13 cellular contexts compared by ENCODE assay signal in the genomic region with DNA sequence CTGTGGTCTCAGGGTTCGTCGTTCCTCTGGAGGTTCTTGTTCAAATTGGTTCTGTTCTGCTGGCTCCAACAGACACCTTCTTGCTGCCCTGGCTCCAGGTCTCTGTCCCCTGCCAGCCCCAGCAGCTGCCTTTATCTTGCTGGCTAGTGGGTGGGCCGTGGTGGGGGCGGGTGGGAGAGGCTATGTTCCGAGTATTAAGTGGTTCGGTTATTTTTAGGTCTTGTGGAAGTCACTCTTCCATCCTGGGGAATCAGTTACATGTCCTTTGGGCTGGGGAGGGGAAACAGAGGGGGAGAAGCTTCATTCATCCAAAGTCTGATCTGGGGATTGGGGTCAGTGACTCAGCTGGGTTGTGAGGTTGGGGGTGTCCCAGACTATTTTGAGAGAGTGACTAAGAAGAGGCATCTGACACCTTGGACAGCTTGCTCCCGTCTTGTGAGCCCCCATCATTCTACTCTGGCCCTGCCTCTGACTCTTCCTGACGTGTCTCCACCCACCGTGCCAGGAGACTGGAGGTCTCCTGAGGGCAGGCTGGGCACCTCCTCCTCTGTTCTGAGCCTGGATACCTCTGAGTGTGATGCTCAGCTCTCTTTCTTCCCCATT. TPM values are rescaled to one million over a fixed set of nuclear protein-coding genes. Genes with fewer than 3 reads are reported as not detected.
DNase-seq lines count a peak whose midpoint lies in the region; ATAC-seq and TF ChIP-seq lines count a peak whose summit lies in the region.
"Had no signal": no experiment of that assay in that cellular context is flagged by ENCODE, and none has a peak within 500 bp of the region (broad histone marks: within the 10 kb centered on the region; RNA-seq: fewer than 3 reads in every experiment).

A gene with protein sequence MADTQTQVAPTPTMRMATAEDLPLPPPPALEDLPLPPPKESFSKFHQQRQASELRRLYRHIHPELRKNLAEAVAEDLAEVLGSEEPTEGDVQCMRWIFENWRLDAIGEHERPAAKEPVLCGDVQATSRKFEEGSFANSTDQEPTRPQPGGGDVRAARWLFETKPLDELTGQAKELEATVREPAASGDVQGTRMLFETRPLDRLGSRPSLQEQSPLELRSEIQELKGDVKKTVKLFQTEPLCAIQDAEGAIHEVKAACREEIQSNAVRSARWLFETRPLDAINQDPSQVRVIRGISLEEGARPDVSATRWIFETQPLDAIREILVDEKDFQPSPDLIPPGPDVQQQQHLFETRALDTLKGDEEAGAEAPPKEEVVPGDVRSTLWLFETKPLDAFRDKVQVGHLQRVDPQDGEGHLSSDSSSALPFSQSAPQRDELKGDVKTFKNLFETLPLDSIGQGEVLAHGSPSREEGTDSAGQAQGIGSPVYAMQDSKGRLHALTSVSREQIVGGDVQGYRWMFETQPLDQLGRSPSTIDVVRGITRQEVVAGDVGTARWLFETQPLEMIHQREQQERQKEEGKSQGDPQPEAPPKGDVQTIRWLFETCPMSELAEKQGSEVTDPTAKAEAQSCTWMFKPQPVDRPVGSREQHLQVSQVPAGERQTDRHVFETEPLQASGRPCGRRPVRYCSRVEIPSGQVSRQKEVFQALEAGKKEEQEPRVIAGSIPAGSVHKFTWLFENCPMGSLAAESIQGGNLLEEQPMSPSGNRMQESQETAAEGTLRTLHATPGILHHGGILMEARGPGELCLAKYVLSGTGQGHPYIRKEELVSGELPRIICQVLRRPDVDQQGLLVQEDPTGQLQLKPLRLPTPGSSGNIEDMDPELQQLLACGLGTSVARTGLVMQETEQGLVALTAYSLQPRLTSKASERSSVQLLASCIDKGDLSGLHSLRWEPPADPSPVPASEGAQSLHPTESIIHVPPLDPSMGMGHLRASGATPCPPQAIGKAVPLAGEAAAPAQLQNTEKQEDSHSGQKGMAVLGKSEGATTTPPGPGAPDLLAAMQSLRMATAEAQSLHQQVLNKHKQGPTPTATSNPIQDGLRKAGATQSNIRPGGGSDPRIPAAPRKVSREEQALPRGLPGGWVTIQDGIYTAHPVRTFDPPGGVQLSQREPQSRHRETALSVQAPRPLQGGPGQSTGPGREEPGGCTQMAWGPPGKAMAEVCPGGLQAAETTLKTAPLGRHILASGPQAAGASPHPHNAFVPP (N-terminal part only) (minus strand): TSS at position 106 of the 603 bp plus-strand sequence. CDS start 3,150 bp downstream, outside the sequence.

- H3K4me3 Mint-ChIP-seq in T-helper 2 cell treated with Interferon-gamma antibody and Interleukin-4, amounts not matched to agents 5 μg/mL and 100 μg/mL, for 36 hours, result no peak within 1 kb of the TSS
- no peak within 1 kb of the TSS for H3K4me3 Mint-ChIP-seq in immature natural killer cell

- peak; percentile 45 for DNase-seq in T-helper 2 cell treated with Interferon-gamma antibody and Interleukin-4, amounts not matched to agents 5 μg/mL and 100 μg/mL, for 36 hours (ENCODE audit: low spot score)
- DNase-seq in T-helper 2 cell, result no peak
- DNase-seq in activated T-cell treated with anti-CD3 and anti-CD28 coated beads, Interleukin-2, amount 50 U/mL, for 48 hours, result peak; percentile 58 to 63
- DNase-seq in immature natural killer cell, result no peak
- DNase-seq in stimulated activated CD8-positive, alpha-beta memory T cell treated with anti-CD3 and anti-CD28 coated beads, Interleukin-15, amount 100 ng/mL, for 48 hours (ENCODE audit: low read depth in 2 of 2), result peak; percentile 31 to 48
- DNase-seq in putamen (ENCODE audit: low spot score), result no peak
- DNase-seq in GM20000 (ENCODE audit: low spot score), result no peak
- DNase-seq: cortex of kidney, foreskin melanocyte, KG1, NCI-H2107 had no signal

- no peak for TF ChIP-seq CTCF in GM20000 (IDR thresholded peaks at IDR 0.05; ENCODE audit: extremely low read depth, missing control alignments)

- no peaks in the 10 kb centered on the region for H3K9me3 Mint-ChIP-seq in T-helper 2 cell treated with Interferon-gamma antibody and Interleukin-4, amounts not matched to agents 5 μg/mL and 100 μg/mL, for 36 hours
- H3K9me3 Mint-ChIP-seq in immature natural killer cell, result no peaks in the 10 kb centered on the region

- H3K27me3 Mint-ChIP-seq in T-helper 2 cell treated with Interferon-gamma antibody and Interleukin-4, amounts not matched to agents 5 μg/mL and 100 μg/mL, for 36 hours (ENCODE audit: low read depth), result peaks cover 13% of the 10 kb centered on the region
- peaks cover 0 to 2% (median 0%) of the 10 kb centered on the region in 3 donors for H3K27me3 Mint-ChIP-seq in immature natural killer cell (ENCODE audit: low read depth in 3 of 3)

- peaks cover 4% of the 10 kb centered on the region for H3K4me1 Mint-ChIP-seq in T-helper 2 cell treated with Interferon-gamma antibody and Interleukin-4, amounts not matched to agents 5 μg/mL and 100 μg/mL, for 36 hours (ENCODE audit: low read depth)
- H3K4me1 Mint-ChIP-seq in immature natural killer cell, result peaks cover 23 to 28% of the 10 kb centered on the region in 2 donors

- no peak for ATAC-seq in HG03460 (IDR thresholded peaks at IDR 0.05; ENCODE audit: unreplicated experiment)
- ATAC-seq: left lobe of liver had no signal

- H3K27ac Mint-ChIP-seq in T-helper 2 cell treated with Interferon-gamma antibody and Interleukin-4, amounts not matched to agents 5 μg/mL and 100 μg/mL, for 36 hours, result no peak within 1 kb of the TSS
- H3K27ac Mint-ChIP-seq in immature natural killer cell, result peak within 1 kb of the TSS in 5 of 6 donors; percentile 14 to 69 (median 45)

- H3K36me3 Mint-ChIP-seq in T-helper 2 cell treated with Interferon-gamma antibody and Interleukin-4, amounts not matched to agents 5 μg/mL and 100 μg/mL, for 36 hours (ENCODE audit: low read depth), result no peaks in the 10 kb centered on the region
- H3K36me3 Mint-ChIP-seq in immature natural killer cell, result no peaks in the 10 kb centered on the region

RNA-seq across cellular contexts. Expression of the gene that starts here (rescaled TPM):
- under 1 TPM in 2 of 3 donors, not detected in 1; 0.03 to 0.27 TPM for polyA plus RNA-seq in immature natural killer cell

Comparison
In these comparisons a context has a peak if more than half of its experiments do, and no peak if none do; other contexts are left out.
1. DNase-seq: peak in T-helper 2 cell treated with Interferon-gamma antibody and Interleukin-4, amounts not matched to agents 5 μg/mL and 100 μg/mL, for 36 hours (single experiment), activated T-cell treated with anti-CD3 and anti-CD28 coated beads, Interleukin-2, amount 50 U/mL, for 48 hours (2 of 2) and stimulated activated CD8-positive, alpha-beta memory T cell treated with anti-CD3 and anti-CD28 coated beads, Interleukin-15, amount 100 ng/mL, for 48 hours (2 of 2); none in T-helper 2 cell (0 of 5), immature natural killer cell (0 of 3), putamen (single experiment) and GM20000 (single experiment).